In genomic region chr2:171574149-171574795, GRCh38 we compare ENCODE assay signal across 1 cellular context.
TF ChIP-seq lines count a peak whose summit lies in the region.

No MANE protein-coding gene starts in this region.

TF ChIP-seq in HepG2, 621 proteins besides CTCF, POLR2A, EP300 and RAD21 (continued from another document and continues in another):
- TF ChIP-seq ZUFSP (CRISPR knock-in tag; IDR thresholded peaks at IDR 0.05; ENCODE audit: borderline replicate concordance) (no peak), STAT6 (CRISPR knock-in tag; IDR thresholded peaks at IDR 0.05; ENCODE audit: borderline replicate concordance) (no peak; the same call in 1 of the 2 replicates), ZNF354B (CRISPR knock-in tag; IDR thresholded peaks at IDR 0.05) (no peak), KAT2B (IDR thresholded peaks at IDR 0.05; ENCODE audit: borderline replicate concordance, low read depth, low read length) (no peak), ZBTB14 (CRISPR knock-in tag; IDR thresholded peaks at IDR 0.05) (no peak), PRDM4 (CRISPR knock-in tag; IDR thresholded peaks at IDR 0.05; ENCODE audit: borderline replicate concordance) (no peak), ZSCAN22 (CRISPR knock-in tag; IDR thresholded peaks at IDR 0.05) (no peak), PCBP2 (optimal IDR thresholded peaks at IDR 0.05; ENCODE audit: low read depth, low read length, poor library complexity, severe bottlenecking) (peak; percentile 36), SP4 (CRISPR knock-in tag; IDR thresholded peaks at IDR 0.05) (no peak), SIN3B (IDR thresholded peaks at IDR 0.05; ENCODE audit: low read length) (no peak), ZNF335 (CRISPR knock-in tag; IDR thresholded peaks at IDR 0.05) (peak; percentile 35; the same call in 1 of the 2 replicates), SNAPC4 (CRISPR knock-in tag; IDR thresholded peaks at IDR 0.05) (no peak), ZNF564 (CRISPR knock-in tag; IDR thresholded peaks at IDR 0.05) (no peak), KDM2A (CRISPR knock-in tag; IDR thresholded peaks at IDR 0.05; ENCODE audit: borderline replicate concordance, low read depth) (peak; percentile 87; the same call in 1 of the 2 replicates), DNMT1 (CRISPR knock-in tag; IDR thresholded peaks at IDR 0.05) (no peak), SMAD3 (CRISPR knock-in tag; IDR thresholded peaks at IDR 0.05) (peak; percentile 43; the same call in 1 of the 2 replicates), SRF (IDR thresholded peaks at IDR 0.05; ENCODE audit: low read depth, low read length) (no peak), ZNF598 (CRISPR knock-in tag; IDR thresholded peaks at IDR 0.05; ENCODE audit: borderline replicate concordance) (peak; percentile 64; the same call in 1 of the 2 replicates), HMG20A (CRISPR knock-in tag; IDR thresholded peaks at IDR 0.05; ENCODE audit: borderline replicate concordance) (no peak), SMARCE1 (IDR thresholded peaks at IDR 0.05; ENCODE audit: borderline replicate concordance) (no peak), THYN1 (CRISPR knock-in tag; IDR thresholded peaks at IDR 0.05; ENCODE audit: borderline replicate concordance, low read depth) (no peak), RELA (CRISPR knock-in tag; IDR thresholded peaks at IDR 0.05) (no peak), ZNF790 (CRISPR knock-in tag; IDR thresholded peaks at IDR 0.05; ENCODE audit: borderline replicate concordance) (no peak), ZXDC (CRISPR knock-in tag; IDR thresholded peaks at IDR 0.05) (no peak), IRF2 (CRISPR knock-in tag; IDR thresholded peaks at IDR 0.05) (peak; percentile 52; the same call in 1 of the 2 replicates), CEBPZ (IDR thresholded peaks at IDR 0.05; ENCODE audit: low read length) (no peak), MIXL1 (CRISPR knock-in tag; IDR thresholded peaks at IDR 0.05) (0 out of 2 replicates have a peak, but pooled peaks have one; percentile 11), ERF (CRISPR knock-in tag; IDR thresholded peaks at IDR 0.05) (peak; percentile 65; the same call in 1 of the 2 replicates), HMGXB4 (CRISPR knock-in tag; IDR thresholded peaks at IDR 0.05; ENCODE audit: borderline replicate concordance in 1 of 2, low read depth in 1 of 2) (peak; percentile 45 to 71; a peak in 3 of 4 replicates), NR3C1 (CRISPR knock-in tag; IDR thresholded peaks at IDR 0.05) (no peak), CAMTA2 (CRISPR knock-in tag; IDR thresholded peaks at IDR 0.05; ENCODE audit: borderline replicate concordance) (no peak), ZNF431 (CRISPR knock-in tag; IDR thresholded peaks at IDR 0.05; ENCODE audit: borderline replicate concordance, low read depth) (no peak), ZNF891 (CRISPR knock-in tag; IDR thresholded peaks at IDR 0.05) (no peak), FIP1L1 (IDR thresholded peaks at IDR 0.05; ENCODE audit: borderline replicate concordance, insufficient read depth, low read depth, low read length) (no peak), HIVEP1 (CRISPR knock-in tag; IDR thresholded peaks at IDR 0.05) (no peak), AKAP8 (CRISPR knock-in tag; IDR thresholded peaks at IDR 0.05) (no peak), GATAD2A (CRISPR knock-in tag; IDR thresholded peaks at IDR 0.05) (peak; percentile 10; the same call in 1 of the 2 replicates), ZNF556 (CRISPR knock-in tag; IDR thresholded peaks at IDR 0.05; ENCODE audit: borderline replicate concordance) (peak; percentile 49; the same call in 1 of the 2 replicates), ZNF792 (CRISPR knock-in tag; IDR thresholded peaks at IDR 0.05) (no peak; the same call in 1 of the 2 replicates), NFKB2 (CRISPR knock-in tag; IDR thresholded peaks at IDR 0.05; ENCODE audit: borderline replicate concordance) (peak; percentile 71; the same call in 1 of the 2 replicates)
